Comparison of ENCODE assay signal across 23 cellular contexts in genomic region chr1:179137623-179138235, GRCh38. TPM values are rescaled to one million over a fixed set of nuclear protein-coding genes. Genes with fewer than 3 reads are reported as not detected.
A peak's percentile ranks its signal among the peaks of the same experiment; 100 is the strongest.
DNase-seq lines count a peak whose midpoint lies in the region; ATAC-seq, FAIRE-seq and TF ChIP-seq lines count a peak whose summit lies in the region.
"Had no signal": no experiment of that assay in that cellular context is flagged by ENCODE, and none has a peak within 500 bp of the region (broad histone marks: within the 10 kb centered on the region; RNA-seq: fewer than 3 reads in every experiment).

No MANE protein-coding gene starts in this region.

- peaks cover 7% of the 10 kb centered on the region; the same call in 1 of the 2 replicates for H4K20me1 ChIP-seq in PC-3 (ENCODE audit: low read length)

- H3K4me1 ChIP-seq in PC-3 (ENCODE audit: insufficient read depth, low read length): peaks cover 19% of the 10 kb centered on the region
- peaks cover 0 to 10% (median 9%) of the 10 kb centered on the region in 3 donors for H3K4me1 ChIP-seq in pancreas
- H3K4me1 ChIP-seq in esophagus muscularis mucosa: peaks cover 0 to 41% (median 21%) of the 10 kb centered on the region in 4 donors
- H3K4me1 ChIP-seq: prostate gland, SJCRH30 had no signal

- no peaks in the 10 kb centered on the region for H3K9me3 ChIP-seq in PC-3 (ENCODE audit: low read length)
- H3K9me3 ChIP-seq in pancreas: no peaks in the 10 kb centered on the region
- H3K9me3 ChIP-seq in esophagus muscularis mucosa: no peaks in the 10 kb centered on the region
- H3K9me3 ChIP-seq: prostate gland, SJCRH30, thoracic aorta had no signal

- FAIRE-seq in pancreas (lab: Jason Lieb, UNC) (no peak), GM12892 (lab: Jason Lieb, UNC) (no peak)
- FAIRE-seq: kidney had no signal

- BruUV-seq in PC-3 (replicated peaks; lab: Mats Ljungman, UMichigan): no TSS peak

- no peak overlapping the region for H3K9ac ChIP-seq in PC-3 (ENCODE audit: low read length)
- H3K9ac ChIP-seq: BLaER1 treated with 17β-estradiol and CSF1 and Interleukin-3, amounts not matched to agents 10 nM and 100 nM had no signal

- H3F3A ChIP-seq in PC-3 (ENCODE audit: low read length, unreplicated experiment): peaks cover 7% of the 10 kb centered on the region

- peaks cover 74% of the 10 kb centered on the region for H3K79me2 ChIP-seq in PC-3 (ENCODE audit: low read length)

- TF ChIP-seq CTCF in PC-3 (conservative IDR thresholded peaks at IDR 0.05; ENCODE audit: low read depth, low read length) (no peak), pancreas (IDR thresholded peaks at IDR 0.05) (no peak), esophagus muscularis mucosa (IDR thresholded peaks at IDR 0.05) (no peak)

- H3K27ac ChIP-seq in PC-3 (ENCODE audit: low read length) (no peak overlapping the region), pancreas (no peak overlapping the region), esophagus muscularis mucosa (replicated peaks in 1 of 4) (no peak overlapping the region)
- H3K27ac ChIP-seq: BLaER1 treated with 17β-estradiol and CSF1 and Interleukin-3, amounts not matched to agents 10 nM and 100 nM; prostate gland; SJCRH30; thoracic aorta had no signal

- CTCF ChIA-PET in PC-3 (lab: Charles Lee): no interaction called here

- no peak overlapping the region for H3K4me2 ChIP-seq in PC-3 (ENCODE audit: low read length)
- H3K4me2 ChIP-seq: BLaER1 treated with 17β-estradiol and CSF1 and Interleukin-3, amounts not matched to agents 10 nM and 100 nM had no signal

- H3K27me3 ChIP-seq in PC-3 (ENCODE audit: low read length) (no peaks in the 10 kb centered on the region), pancreas (no peaks in the 10 kb centered on the region), esophagus muscularis mucosa (no peaks in the 10 kb centered on the region)
- H3K27me3 ChIP-seq: BLaER1 treated with 17β-estradiol and CSF1 and Interleukin-3, amounts not matched to agents 10 nM and 100 nM; SJCRH30 had no signal

- no peaks in the 10 kb centered on the region for H3K9me2 ChIP-seq in PC-3 (replicated peaks; ENCODE audit: low read length)

- POLR2A ChIA-PET in PC-3 (lab: Charles Lee; ENCODE audit: unreplicated experiment): no interaction called here

- peak; percentile 56 for ATAC-seq in PC-3
- peak in 3 of 4 donors; percentile 58 to 73 (median 64) for ATAC-seq in pancreas
- no peak for ATAC-seq in HG03039 (IDR thresholded peaks at IDR 0.05; ENCODE audit: unreplicated experiment)
- ATAC-seq: activated T-helper 17 cell treated with anti-CD3 and anti-CD28 coated beads, Interleukin-2, amount 50 U/mL, for 72 hours had no signal

- H3K4me3 ChIP-seq in PC-3 (ENCODE audit: low read length) (no peak overlapping the region), pancreas (no peak overlapping the region), esophagus muscularis mucosa (no peak overlapping the region)
- H3K4me3 ChIP-seq: BLaER1 treated with 17β-estradiol and CSF1 and Interleukin-3, amounts not matched to agents 10 nM and 100 nM; prostate gland; SJCRH30; thoracic aorta had no signal

- WGBS in pancreas, 2 donors: 61 to 70% methylated on average over 5 of the region's 5 CpGs
- WGBS in esophagus muscularis mucosa: 70% methylated on average over 5 of the region's 5 CpGs

- TF ChIP-seq POLR2A in GM12892 (IDR thresholded peaks at IDR 0.05; ENCODE audit: low read depth, low read length) (no peak), esophagus muscularis mucosa (IDR thresholded peaks at IDR 0.05; ENCODE audit: low read depth) (no peak)

- intact Hi-C loops in PC-3 (cut with micrococcal nuclease): no loop called here
- intact Hi-C loops in pancreas (cut with DNase I): no loop called here
- intact Hi-C loops in esophagus muscularis mucosa (cut with DNase I): no loop called here

- no peak for TF ChIP-seq EP300 in esophagus muscularis mucosa (IDR thresholded peaks at IDR 0.05)

- no peak overlapping the region for H2AFZ ChIP-seq in PC-3 (ENCODE audit: low read length)

- DNase-seq in GM03348 (ENCODE audit: low spot score): peak; percentile 42
- DNase-seq in PC-3: no peak
- DNase-seq in fibroblast of gingiva (ENCODE audit: low read depth): peak; percentile 60
- no peak for DNase-seq in pancreas
- DNase-seq in GM12892 (ENCODE audit: insufficient read length): no peak
- DNase-seq in esophagus muscularis mucosa (ENCODE audit: extremely low spot score): no peak
- DNase-seq in G401 (ENCODE audit: low spot score): no peak
- DNase-seq: activated CD4-positive, alpha-beta memory T cell treated with anti-CD3 and anti-CD28 coated beads for 36 hours; amniotic stem cell; cortex of kidney; DMS79 treated with DMSO at 0.1 percent for 48 hours; kidney; MM.1S; NCI-H2029 treated with DMSO at 0.1 percent for 48 hours; NCI-H748 treated with DMSO at 0.1 percent for 48 hours; SJCRH30; stimulated activated CD4-positive, alpha-beta T cell treated with anti-CD3 and anti-CD28 coated beads, Interleukin-2, amount 100 ng/mL, for 24 hours; stimulated activated CD8-positive, alpha-beta memory T cell treated with anti-CD3 and anti-CD28 coated beads, Interleukin-4, amount 100 ng/mL, for 48 hours had no signal

- in situ Hi-C loops in G401 (cut with HindIII; ENCODE audit: low sequenced_read_pairs): no loop called here

- H3K36me3 ChIP-seq in PC-3 (ENCODE audit: low read depth, low read length): no peaks in the 10 kb centered on the region
- no peaks in the 10 kb centered on the region for H3K36me3 ChIP-seq in pancreas
- no peaks in the 10 kb centered on the region for H3K36me3 ChIP-seq in esophagus muscularis mucosa
- H3K36me3 ChIP-seq: prostate gland, thoracic aorta had no signal

RNA-seq across cellular contexts. Expression of gene TOR3A, which starts 55.9 kb away (rescaled TPM):
- total RNA-seq in PC-3 (2014; rRNA removed) (70.8 and 95.5 TPM in 2 replicates), pancreas (10 to 100 TPM in 5 of 6 donors, 1 to 10 TPM in 1; 8.3 to 16.3 (median 13.1) TPM), esophagus muscularis mucosa (10 to 100 TPM; 38.6 to 55.8 (median 39.1) TPM)
- polyA plus RNA-seq in pancreas: 10 to 100 TPM in 1 of 2 donors, 1 to 10 TPM in 1; 8.7 to 20.0 TPM
- 25.1 TPM for polyA plus RNA-seq in GM12892 (2012; ENCODE audit: missing spikeins)
- 82.3 and 136 TPM in 2 replicates for total RNA-seq in G401 (2014; rRNA removed; shearing (Covaris generic))

Comparison
In these comparisons a context has a peak if more than half of its experiments do, and no peak if none do; other contexts are left out.
1. DNase-seq: peak in GM03348 (single experiment) and fibroblast of gingiva (single experiment); none in PC-3 (single experiment), pancreas (0 of 6), GM12892 (single experiment), esophagus muscularis mucosa (single experiment) and G401 (single experiment).